Comparison of ENCODE assay signal across 29 cellular contexts in genomic region chr7:46209611-46210170, GRCh38.
"Had no signal": no experiment of that assay in that cellular context is flagged by ENCODE, and none has a peak within 500 bp of the region (broad histone marks: within the 10 kb centered on the region; RNA-seq: fewer than 3 reads in every experiment).

No MANE protein-coding gene starts in this region.

- H3K36me3 Mint-ChIP-seq: immature natural killer cell; memory B cell; mesothelial cell of epicardium; naive B cell; natural killer cell treated with Interleukin-12 subunit alpha and Interleukin-12 subunit beta and Interleukin-15 and Interleukin-18, amount 100 ng/mL, for 72 hours; stimulated activated memory B cell treated with anti-CD40 and anti-IgM and Interleukin-4, amounts not matched to agents 10 μg/mL and 1 μg/mL and 100 μg/mL, for 72 hours had no signal

- H3K27ac Mint-ChIP-seq: endodermal cell; immature natural killer cell; memory B cell; naive B cell; natural killer cell treated with Interleukin-12 subunit alpha and Interleukin-12 subunit beta and Interleukin-15 and Interleukin-18, amount 100 ng/mL, for 72 hours; stimulated activated memory B cell treated with anti-CD40 and anti-IgM and Interleukin-4, amounts not matched to agents 10 μg/mL and 1 μg/mL and 100 μg/mL, for 72 hours; stimulated activated naive CD8-positive, alpha-beta T cell treated with anti-CD3 and anti-CD28 coated beads, Interleukin-15, Interleukin-2, amounts not matched to agents 100 ng/mL and 50 ng/mL, for 24 hours had no signal

- H3K27me3 Mint-ChIP-seq: natural killer cell treated with Interleukin-12 subunit alpha and Interleukin-12 subunit beta and Interleukin-15 and Interleukin-18, amount 100 ng/mL, for 72 hours; stimulated activated memory B cell treated with anti-CD40 and anti-IgM and Interleukin-4, amounts not matched to agents 10 μg/mL and 1 μg/mL and 100 μg/mL, for 72 hours; stimulated activated naive CD8-positive, alpha-beta T cell treated with anti-CD3 and anti-CD28 coated beads, Interleukin-15, Interleukin-2, amounts not matched to agents 100 ng/mL and 50 ng/mL, for 24 hours had no signal

- H3K27me3 ChIP-seq: esophagus squamous epithelium, ovary, spleen, tibial nerve, upper lobe of right lung, uterus had no signal

- H3K36me3 ChIP-seq: esophagus squamous epithelium, lower lobe of right lung, ovary, spleen, thoracic aorta, tibial nerve, upper lobe of right lung, uterus had no signal

- H3K4me1 ChIP-seq: esophagus squamous epithelium, lower lobe of right lung, psoas muscle, spleen, tibial nerve, upper lobe of right lung, uterus had no signal

- H3K9me3 ChIP-seq: esophagus squamous epithelium, lower lobe of right lung, mucosa of descending colon, ovary, psoas muscle, spleen, thoracic aorta, tibial nerve, upper lobe of right lung, uterus had no signal

- ATAC-seq: left ventricle myocardium superior; lower lobe of right lung; mucosa of descending colon; natural killer cell treated with Interleukin-12 subunit alpha and Interleukin-12 subunit beta and Interleukin-15 and Interleukin-18, amount 100 ng/mL, for 72 hours; psoas muscle; right cardiac atrium; stimulated activated memory B cell treated with anti-CD40 and anti-IgM and Interleukin-4, amounts not matched to agents 10 μg/mL and 1 μg/mL and 100 μg/mL, for 72 hours; upper lobe of right lung had no signal

- H3K9me3 Mint-ChIP-seq: endodermal cell; mesothelial cell of epicardium; stimulated activated memory B cell treated with anti-CD40 and anti-IgM and Interleukin-4, amounts not matched to agents 10 μg/mL and 1 μg/mL and 100 μg/mL, for 72 hours; stimulated activated naive CD8-positive, alpha-beta T cell treated with anti-CD3 and anti-CD28 coated beads, Interleukin-15, Interleukin-2, amounts not matched to agents 100 ng/mL and 50 ng/mL, for 24 hours had no signal

- H3K27ac ChIP-seq: dorsolateral prefrontal cortex, esophagus squamous epithelium, lower lobe of right lung, ovary, psoas muscle, skin epidermis, spleen, thoracic aorta, tibial nerve, upper lobe of right lung, uterus had no signal

- H3K4me3 Mint-ChIP-seq: endodermal cell; immature natural killer cell; memory B cell; mesothelial cell of epicardium; naive B cell; natural killer cell treated with Interleukin-12 subunit alpha and Interleukin-12 subunit beta and Interleukin-15 and Interleukin-18, amount 100 ng/mL, for 72 hours; stimulated activated memory B cell treated with anti-CD40 and anti-IgM and Interleukin-4, amounts not matched to agents 10 μg/mL and 1 μg/mL and 100 μg/mL, for 72 hours; stimulated activated naive CD8-positive, alpha-beta T cell treated with anti-CD3 and anti-CD28 coated beads, Interleukin-15, Interleukin-2, amounts not matched to agents 100 ng/mL and 50 ng/mL, for 24 hours had no signal

- DNase-seq: dorsolateral prefrontal cortex; effector CD8-positive, alpha-beta T cell; endodermal cell; esophagus squamous epithelium; foreskin melanocyte; hypothalamus; immature natural killer cell; islet precursor cell; left ventricle myocardium superior; lower lobe of right lung; mucosa of descending colon; naive B cell; occipital lobe; ovary; posterior cingulate gyrus; psoas muscle; right cardiac atrium; spleen; stimulated activated CD4-positive, alpha-beta T cell treated with anti-CD3 and anti-CD28 coated beads, Interleukin-4, amount 100 ng/mL, for 4 hours; upper lobe of right lung; uterus had no signal

- H3K4me3 ChIP-seq: dorsolateral prefrontal cortex, esophagus squamous epithelium, lower lobe of right lung, mucosa of descending colon, ovary, psoas muscle, skin epidermis, spleen, thoracic aorta, tibial nerve, upper lobe of right lung, uterus had no signal

- H3K4me1 Mint-ChIP-seq: immature natural killer cell; memory B cell; naive B cell; stimulated activated memory B cell treated with anti-CD40 and anti-IgM and Interleukin-4, amounts not matched to agents 10 μg/mL and 1 μg/mL and 100 μg/mL, for 72 hours had no signal
